8 cellular contexts compared by ENCODE assay signal in genomic region chr3:72100062-72100511, GRCh38.
DNase-seq lines count a peak whose midpoint lies in the region; ATAC-seq, FAIRE-seq and TF ChIP-seq lines count a peak whose summit lies in the region.

No MANE protein-coding gene starts in this region.

- no peaks in the 10 kb centered on the region for H3K27me3 ChIP-seq in DOHH2 (ENCODE audit: control insufficient read depth, low read length)
- peaks cover 0 to 5% (median 0%) of the 10 kb centered on the region in 45 donors for H3K27me3 ChIP-seq in dorsolateral prefrontal cortex
- H3K27me3 ChIP-seq in neuron (ENCODE audit: insufficient read depth, low read length): peaks cover 35% of the 10 kb centered on the region

- H3K4me3 ChIP-seq in DOHH2 (ENCODE audit: low read length) (peak overlapping the region; percentile 84), dorsolateral prefrontal cortex (peak overlapping the region in 50 of 59 donors; percentile 23 to 72 (median 52)), neuron (ENCODE audit: low read length) (no peak overlapping the region)

- intact Hi-C loops in dorsolateral prefrontal cortex (cut with DNase I): no loop called here

- peaks cover 27% of the 10 kb centered on the region for H3K36me3 ChIP-seq in DOHH2 (ENCODE audit: control insufficient read depth, low read length)
- no peaks in the 10 kb centered on the region for H3K36me3 ChIP-seq in neuron (ENCODE audit: insufficient read depth, low read length)

- FAIRE-seq in H54 (lab: Jason Lieb, UNC): no peak

- ATAC-seq in GM18867 (IDR thresholded peaks at IDR 0.05; ENCODE audit: unreplicated experiment): no peak

- H3K9me2 ChIP-seq in DOHH2 (replicated peaks; ENCODE audit: control insufficient read depth, low read length): no peaks in the 10 kb centered on the region

- peaks cover 51% of the 10 kb centered on the region for H3F3A ChIP-seq in DOHH2 (ENCODE audit: control insufficient read depth, insufficient read depth)

- H3K79me2 ChIP-seq in DOHH2 (ENCODE audit: control insufficient read depth, low read length): peaks cover 36% of the 10 kb centered on the region

- peak overlapping the region; percentile 99 for H3K4me2 ChIP-seq in DOHH2 (ENCODE audit: low read length)

- no peak for TF ChIP-seq CTCF in DOHH2 (IDR thresholded peaks at IDR 0.05; ENCODE audit: low read depth, low read length, poor library complexity, severe bottlenecking)
- TF ChIP-seq CTCF in dorsolateral prefrontal cortex (IDR thresholded peaks at IDR 0.05 in 54 of 56, conservative IDR thresholded peaks at IDR 0.05 in 2 of 56; ENCODE audit: low read depth in 1 of 56, partially characterized antibody in 56 of 56): no peak

- H3K9me3 ChIP-seq in DOHH2 (ENCODE audit: control insufficient read depth, insufficient read depth, low read length) (no peaks in the 10 kb centered on the region), neuron (ENCODE audit: low read length) (no peaks in the 10 kb centered on the region)

- TF ChIP-seq POLR2A in H54 (IDR thresholded peaks at IDR 0.05; ENCODE audit: low read depth, low read length): no peak

- H3K4me1 ChIP-seq in DOHH2 (ENCODE audit: control insufficient read depth, low read length) (peaks cover 88% of the 10 kb centered on the region), neuron (ENCODE audit: insufficient read depth, low read length) (peaks cover 10% of the 10 kb centered on the region)

- H3K27ac ChIP-seq in DOHH2 (ENCODE audit: low read depth, low read length): peak overlapping the region; percentile 99
- H3K27ac ChIP-seq in dorsolateral prefrontal cortex: peak overlapping the region in 13 of 59 donors; percentile 14 to 80 (median 59)

- DNase-seq in NCI-H1417 (lab: John Stamatoyannopoulos, UW) (peak in 2 of 3 experiments; percentile 62 to 88), dorsolateral prefrontal cortex (no peak), H54 (ENCODE audit: insufficient read length, low spot score) (no peak), cerebellar cortex (ENCODE audit: low spot score) (no peak)
- DNase-seq in activated CD8-positive, alpha-beta memory T cell treated with anti-CD3 and anti-CD28 coated beads, Interleukin-2, amount 50 U/mL, for 48 hours: no peak

- H2AFZ ChIP-seq in neuron (ENCODE audit: low read depth, low read length): peak overlapping the region; percentile 74

- no peaks in the 10 kb centered on the region for H4K20me1 ChIP-seq in DOHH2 (ENCODE audit: control insufficient read depth, insufficient read depth, low read depth, low read length)

Comparison
In these comparisons a context has a peak if more than half of its experiments do, and no peak if none do; other contexts are left out.
1. DNase-seq: peak in NCI-H1417 (2 of 3); none in dorsolateral prefrontal cortex (0 of 10), activated CD8-positive, alpha-beta memory T cell treated with anti-CD3 and anti-CD28 coated beads, Interleukin-2, amount 50 U/mL, for 48 hours (single experiment), H54 (single experiment) and cerebellar cortex (single experiment).